27 cellular contexts compared by ENCODE assay signal in genomic region chr7:158321936-158322615, GRCh38.
DNase-seq lines count a peak whose midpoint lies in the region; ATAC-seq, FAIRE-seq and TF ChIP-seq lines count a peak whose summit lies in the region.
"Had no signal": no experiment of that assay in that cellular context is flagged by ENCODE, and none has a peak within 500 bp of the region (broad histone marks: within the 10 kb centered on the region; RNA-seq: fewer than 3 reads in every experiment).

No MANE protein-coding gene starts in this region.

- no peak for DNase-seq in bronchial epithelial cell (ENCODE audit: low read depth)
- DNase-seq in mucosa of gallbladder (ENCODE audit: low spot score): peak; percentile 8
- peak; percentile 64 for DNase-seq in spleen
- no peak for DNase-seq in CD4-positive, alpha-beta memory T cell
- no peak for DNase-seq in head of caudate nucleus
- DNase-seq: C1 segment of cervical spinal cord; Calu3; CD8-positive, alpha-beta memory T cell; DND-41; HFFc6; Kasumi-1; MG63; NCI-H2029 treated with DMSO at 0.1 percent for 48 hours; NCI-H446 treated with DMSO at 0.1 percent for 48 hours; NCI-H526; NCI-H82; NK-92 treated with Interleukin-12 subunit alpha and Interleukin-12 subunit beta, amount 100 ng/mL, for 24 hours; PC-3; SK-N-SH had no signal

- no peak for ATAC-seq in GM21786 (IDR thresholded peaks at IDR 0.05; ENCODE audit: unreplicated experiment)
- ATAC-seq: HepG2, K562, PC-3 had no signal

- FAIRE-seq in bronchial epithelial cell (lab: Jason Lieb, UNC): peak; percentile 13
- FAIRE-seq: A204.1, GM12892, GM19239, HepG2, K562 had no signal

- H3K9ac ChIP-seq in BLaER1 treated with 17β-estradiol and CSF1 and Interleukin-3, amounts not matched to agents 10 nM and 100 nM: no peak overlapping the region
- H3K9ac ChIP-seq: SK-N-SH had no signal

- H3K4me2 ChIP-seq in BLaER1 treated with 17β-estradiol and CSF1 and Interleukin-3, amounts not matched to agents 10 nM and 100 nM: peak overlapping the region in 8 of 11 experiments; percentile 37 to 64 (median 46); a peak in 15 of 22 replicates
- H3K4me2 ChIP-seq: SK-N-SH had no signal

- TF ChIP-seq POLR2A in spleen (IDR thresholded peaks at IDR 0.05): no peak

- peaks cover 0 to 7% (median 1%) of the 10 kb centered on the region in 11 experiments; a peak in 4 of 22 replicates for H3K9me3 ChIP-seq in BLaER1 treated with 17β-estradiol and CSF1 and Interleukin-3, amounts not matched to agents 10 nM and 100 nM (replicated peaks in 1 of 11)
- H3K9me3 ChIP-seq in spleen: peaks cover 0 to 39% (median 0%) of the 10 kb centered on the region in 8 donors
- no peaks in the 10 kb centered on the region for H3K9me3 ChIP-seq in CD4-positive, alpha-beta memory T cell (ENCODE audit: control insufficient read depth in 1 of 2, low read length in 2 of 2)
- H3K9me3 ChIP-seq: HAP-1, MG63 had no signal

- no peaks in the 10 kb centered on the region for H3K36me3 Mint-ChIP-seq in CD4-positive, alpha-beta memory T cell
- H3K36me3 Mint-ChIP-seq: CD8-positive, alpha-beta memory T cell had no signal

- H3K27ac Mint-ChIP-seq in CD4-positive, alpha-beta memory T cell: no peak overlapping the region
- H3K27ac Mint-ChIP-seq: CD8-positive, alpha-beta memory T cell; HFFc6 had no signal

- POLR2A ChIA-PET in CD4-positive, alpha-beta memory T cell (lab: Charles Lee; ENCODE audit: partially characterized antibody): no interaction called here

- H3K9me3 Mint-ChIP-seq in CD4-positive, alpha-beta memory T cell: peaks cover 4 to 11% (median 7%) of the 10 kb centered on the region in 8 donors

- no peak overlapping the region for H3K4me3 Mint-ChIP-seq in CD4-positive, alpha-beta memory T cell
- H3K4me3 Mint-ChIP-seq: CD8-positive, alpha-beta memory T cell; HFFc6 had no signal

- no peak overlapping the region for H3K27ac ChIP-seq in BLaER1 treated with 17β-estradiol and CSF1 and Interleukin-3, amounts not matched to agents 10 nM and 100 nM
- no peak overlapping the region for H3K27ac ChIP-seq in spleen
- H3K27ac ChIP-seq in CD4-positive, alpha-beta memory T cell (ENCODE audit: low read depth, low read length): no peak overlapping the region

- H3K36me3 ChIP-seq in BLaER1 treated with 17β-estradiol and CSF1 and Interleukin-3, amounts not matched to agents 10 nM and 100 nM: no peaks in the 10 kb centered on the region
- H3K36me3 ChIP-seq in bronchial epithelial cell (ENCODE audit: control insufficient read depth, insufficient read depth, low read length) (no peaks in the 10 kb centered on the region), spleen (no peaks in the 10 kb centered on the region)
- no peaks in the 10 kb centered on the region for H3K36me3 ChIP-seq in CD4-positive, alpha-beta memory T cell (ENCODE audit: insufficient read depth, low read length)
- H3K36me3 ChIP-seq: HAP-1, MG63 had no signal

- H3K27me3 Mint-ChIP-seq in CD4-positive, alpha-beta memory T cell: peaks cover 2 to 6% of the 10 kb centered on the region in 2 donors

- CTCF ChIA-PET in CD4-positive, alpha-beta memory T cell (lab: Charles Lee; ENCODE audit: partially characterized antibody): no interaction called here

- intact Hi-C loops in spleen (cut with DNase I; ENCODE audit: low total_unique reads): no loop called here
- intact Hi-C loops in CD4-positive, alpha-beta memory T cell (cut with micrococcal nuclease): no loop called here
- intact Hi-C loops in head of caudate nucleus (cut with DNase I): no loop called here

- no peak overlapping the region for H3K4me3 ChIP-seq in BLaER1 treated with 17β-estradiol and CSF1 and Interleukin-3, amounts not matched to agents 10 nM and 100 nM
- H3K4me3 ChIP-seq in bronchial epithelial cell (ENCODE audit: low read depth, low read length): no peak overlapping the region
- no peak overlapping the region for H3K4me3 ChIP-seq in spleen
- no peak overlapping the region for H3K4me3 ChIP-seq in CD4-positive, alpha-beta memory T cell (ENCODE audit: low read length in 2 of 2)
- H3K4me3 ChIP-seq: HAP-1, K562, MG63 had no signal

- H4K20me1 ChIP-seq in BLaER1 treated with 17β-estradiol and CSF1 and Interleukin-3, amounts not matched to agents 10 nM and 100 nM: no peaks in the 10 kb centered on the region

- TF ChIP-seq CTCF in bronchial epithelial cell (IDR thresholded peaks at IDR 0.05; ENCODE audit: insufficient read depth, low read length, severe bottlenecking): no peak
- no peak for TF ChIP-seq CTCF in spleen (IDR thresholded peaks at IDR 0.05 in 8 of 11, conservative IDR thresholded peaks at IDR 0.05 in 3 of 11)

- peaks cover 0 to 34% (median 30%) of the 10 kb centered on the region in 10 experiments; a peak in 18 of 20 replicates for H3K4me1 ChIP-seq in BLaER1 treated with 17β-estradiol and CSF1 and Interleukin-3, amounts not matched to agents 10 nM and 100 nM
- H3K4me1 ChIP-seq in spleen: peaks cover 0 to 10% (median 0%) of the 10 kb centered on the region in 6 donors
- H3K4me1 ChIP-seq in CD4-positive, alpha-beta memory T cell (ENCODE audit: insufficient read depth, low read length): no peaks in the 10 kb centered on the region
- H3K4me1 ChIP-seq: HAP-1 had no signal

- 80 to 85% (median 82%) methylated on average over 28 to 29 of the region's 29 CpGs for WGBS in spleen, 5 donors

- no peaks in the 10 kb centered on the region for H3K27me3 ChIP-seq in BLaER1 treated with 17β-estradiol and CSF1 and Interleukin-3, amounts not matched to agents 10 nM and 100 nM
- H3K27me3 ChIP-seq in bronchial epithelial cell (ENCODE audit: control insufficient read depth, insufficient read depth, low read length): no peaks in the 10 kb centered on the region
- peaks cover 0 to 47% (median 0%) of the 10 kb centered on the region in 7 donors for H3K27me3 ChIP-seq in spleen (replicated peaks in 1 of 7)
- H3K27me3 ChIP-seq in CD4-positive, alpha-beta memory T cell (ENCODE audit: insufficient read depth, low read length): no peaks in the 10 kb centered on the region
- H3K27me3 ChIP-seq: MG63 had no signal

- H3K4me1 Mint-ChIP-seq in CD4-positive, alpha-beta memory T cell: peaks cover 0 to 2% (median 0%) of the 10 kb centered on the region in 4 donors
- H3K4me1 Mint-ChIP-seq: CD8-positive, alpha-beta memory T cell had no signal

Comparison
In these comparisons a context has a peak if more than half of its experiments do, and no peak if none do; other contexts are left out.
1. DNase-seq: peak in mucosa of gallbladder (single experiment) and spleen (single experiment); none in bronchial epithelial cell (single experiment), CD4-positive, alpha-beta memory T cell (0 of 5) and head of caudate nucleus (0 of 42).